Comparison of ENCODE assay signal across 10 cellular contexts in genomic region chr1:153649137-153649866, GRCh38. TPM values are rescaled to one million over a fixed set of nuclear protein-coding genes. Genes with fewer than 3 reads are reported as not detected.
DNase-seq lines count a peak whose midpoint lies in the region; ATAC-seq and TF ChIP-seq lines count a peak whose summit lies in the region.
"Had no signal": no experiment of that assay in that cellular context is flagged by ENCODE, and none has a peak within 500 bp of the region (broad histone marks: within the 10 kb centered on the region; RNA-seq: fewer than 3 reads in every experiment).

No MANE protein-coding gene starts in this region.

- H3K27ac ChIP-seq in mammary epithelial cell (ENCODE audit: insufficient read depth, low read depth, low read length) (no peak overlapping the region), right lobe of liver (no peak overlapping the region), thyroid gland (peak overlapping the region; percentile 10 to 64 (median 46))

- peak; percentile 65 for ATAC-seq in activated CD8-positive, alpha-beta T cell treated with anti-CD3 and anti-CD28 coated beads for 36 hours
- ATAC-seq in right lobe of liver = peak in 3 of 4 donors; percentile 5 to 23 (median 7)
- no peak for ATAC-seq in HG03469 (IDR thresholded peaks at IDR 0.05; ENCODE audit: unreplicated experiment)
- no peak for ATAC-seq in HG03378 (IDR thresholded peaks at IDR 0.05; ENCODE audit: unreplicated experiment)

- no peaks in the 10 kb centered on the region for H3K9me3 Mint-ChIP-seq in MCF 10A (ENCODE audit: unreplicated experiment)
- H3K9me3 Mint-ChIP-seq in activated CD8-positive, alpha-beta T cell treated with anti-CD3 and anti-CD28 coated beads for 36 hours = no peaks in the 10 kb centered on the region
- H3K9me3 Mint-ChIP-seq: activated B cell treated with CpG ODN at 0.5 μM for 24 hours had no signal

- H3K36me3 Mint-ChIP-seq in MCF 10A (ENCODE audit: insufficient read depth, unreplicated experiment) = peaks cover 43% of the 10 kb centered on the region
- H3K36me3 Mint-ChIP-seq in activated CD8-positive, alpha-beta T cell treated with anti-CD3 and anti-CD28 coated beads for 36 hours (ENCODE audit: low read depth) = peaks cover 36% of the 10 kb centered on the region

- TF ChIP-seq CTCF in MCF 10A (IDR thresholded peaks at IDR 0.05; ENCODE audit: unreplicated experiment) (no peak), mammary epithelial cell (conservative IDR thresholded peaks at IDR 0.05 in 1 of 2, IDR thresholded peaks at IDR 0.05 in 1 of 2; ENCODE audit: extremely low read depth in 1 of 2, insufficient read depth in 1 of 2, low read depth in 1 of 2, low read length in 2 of 2) (no peak), right lobe of liver (IDR thresholded peaks at IDR 0.05) (no peak), thyroid gland (IDR thresholded peaks at IDR 0.05) (no peak)
- TF ChIP-seq CTCF in activated CD8-positive, alpha-beta T cell treated with anti-CD3 and anti-CD28 coated beads for 36 hours (IDR thresholded peaks at IDR 0.05) = no peak

- H3K27me3 Mint-ChIP-seq in MCF 10A (ENCODE audit: insufficient read depth, unreplicated experiment) = no peaks in the 10 kb centered on the region
- H3K27me3 Mint-ChIP-seq in activated CD8-positive, alpha-beta T cell treated with anti-CD3 and anti-CD28 coated beads for 36 hours = no peaks in the 10 kb centered on the region
- H3K27me3 Mint-ChIP-seq: activated B cell treated with CpG ODN at 0.5 μM for 24 hours had no signal

- H3K27me3 ChIP-seq in mammary epithelial cell (ENCODE audit: insufficient read depth, low read length) (no peaks in the 10 kb centered on the region), right lobe of liver (no peaks in the 10 kb centered on the region), thyroid gland (no peaks in the 10 kb centered on the region)

- peaks cover 18% of the 10 kb centered on the region for H3K36me3 ChIP-seq in mammary epithelial cell (ENCODE audit: insufficient read depth, low read length)
- peaks cover 0 to 24% (median 17%) of the 10 kb centered on the region in 4 donors for H3K36me3 ChIP-seq in right lobe of liver
- peaks cover 12 to 16% of the 10 kb centered on the region in 2 donors for H3K36me3 ChIP-seq in thyroid gland

- intact Hi-C loops in MCF 10A (cut with micrococcal nuclease) (no loop called here), mammary epithelial cell (cut with micrococcal nuclease) (no loop called here), right lobe of liver (cut with DNase I) (loop anchor here in 1 of 2 donors (10.0 kb wide), 1 partner anchor 75 kb away; no protein-coding TSS in a partner anchor), thyroid gland (cut with DNase I) (no loop called here)
- intact Hi-C loops in activated CD8-positive, alpha-beta T cell treated with anti-CD3 and anti-CD28 coated beads for 36 hours (cut with micrococcal nuclease) = no loop called here

- TF ChIP-seq POLR2A in right lobe of liver (IDR thresholded peaks at IDR 0.05) (no peak), thyroid gland (IDR thresholded peaks at IDR 0.05) (no peak)

- BruUV-seq in MCF 10A (replicated peaks; lab: Mats Ljungman, UMichigan) (TSS peak; percentile 2), mammary epithelial cell (replicated peaks; lab: Mats Ljungman, UMichigan) (no TSS peak)

- H3K4me1 Mint-ChIP-seq in MCF 10A (ENCODE audit: insufficient read depth, unreplicated experiment) = peaks cover 13% of the 10 kb centered on the region
- peaks cover 48% of the 10 kb centered on the region for H3K4me1 Mint-ChIP-seq in activated CD8-positive, alpha-beta T cell treated with anti-CD3 and anti-CD28 coated beads for 36 hours (ENCODE audit: low read depth)

- peaks cover 8% of the 10 kb centered on the region for H3K4me1 ChIP-seq in mammary epithelial cell (ENCODE audit: insufficient read depth, low read length)
- H3K4me1 ChIP-seq in right lobe of liver = peaks cover 0 to 17% (median 8%) of the 10 kb centered on the region in 4 donors
- peaks cover 21 to 46% of the 10 kb centered on the region in 2 donors for H3K4me1 ChIP-seq in thyroid gland

- no peaks in the 10 kb centered on the region for H4K20me1 ChIP-seq in mammary epithelial cell (ENCODE audit: insufficient read depth, low read length)

- in situ Hi-C loops in mammary epithelial cell (cut with MboI; ENCODE audit: low sequenced_read_pairs in 2 of 2) = no loop called here

- no peak for DNase-seq in MCF 10A (ENCODE audit: unreplicated experiment)
- DNase-seq in mammary epithelial cell = no peak
- no peak for DNase-seq in activated CD8-positive, alpha-beta T cell treated with anti-CD3 and anti-CD28 coated beads for 36 hours
- peak in 1 of 3 donors; percentile 45 for DNase-seq in right lobe of liver
- no peak for DNase-seq in thyroid gland
- no peak for DNase-seq in retina
- DNase-seq: activated B cell treated with CpG ODN at 0.5 μM for 24 hours, NCI-H2227 treated with DMSO at 0.1 percent for 48 hours had no signal

- no peaks in the 10 kb centered on the region for H3K9me3 ChIP-seq in mammary epithelial cell (replicated peaks; ENCODE audit: insufficient read depth, low read length)
- H3K9me3 ChIP-seq in right lobe of liver = no peaks in the 10 kb centered on the region
- H3K9me3 ChIP-seq in thyroid gland = no peaks in the 10 kb centered on the region

- H2AFZ ChIP-seq in mammary epithelial cell (ENCODE audit: low read depth, low read length) = no peak overlapping the region

- no peak overlapping the region for H3K4me2 ChIP-seq in mammary epithelial cell (ENCODE audit: insufficient read depth, low read depth, low read length)

- CTCF ChIA-PET in MCF 10A (lab: Yijun Ruan, JAX) = interaction anchor here (0.7 to 1.8 kb wide), 2 partner anchors 11 to 60 kb away, joined by 3 to 4 read pairs; no protein-coding TSS in a partner anchor
- CTCF ChIA-PET in mammary epithelial cell (lab: Charles Lee; ENCODE audit: low non-redundant PET) = no interaction called here
- CTCF ChIA-PET in activated CD8-positive, alpha-beta T cell treated with anti-CD3 and anti-CD28 coated beads for 36 hours (lab: Charles Lee) = interaction anchor here (1.0 to 1.5 kb wide), 2 partner anchors 15 to 22 kb away, joined by 4 to 6 read pairs; partner anchors contain the start of genes CHTOP and ILF2

- 65% methylated on average over 3 of the region's 3 CpGs for WGBS in mammary epithelial cell (ENCODE audit: low coverage, missing lambda C conversion rate)
- 4% methylated on average over 2 of the region's 3 CpGs for WGBS in right lobe of liver (ENCODE audit: insufficient coverage, low coverage, low lambda C conversion rate, missing lambda C conversion rate)
- 63 to 67% methylated on average over 2 to 3 of the region's 3 CpGs for WGBS in thyroid gland, 2 donors

- H3K4me3 Mint-ChIP-seq in MCF 10A (ENCODE audit: unreplicated experiment) = no peak overlapping the region
- no peak overlapping the region for H3K4me3 Mint-ChIP-seq in activated CD8-positive, alpha-beta T cell treated with anti-CD3 and anti-CD28 coated beads for 36 hours
- H3K4me3 Mint-ChIP-seq: activated B cell treated with CpG ODN at 0.5 μM for 24 hours had no signal

- POLR2A ChIA-PET in MCF 10A (lab: Yijun Ruan, JAX) = interaction anchor here (0.6 to 46.1 kb wide), 10 partner anchors 10 to 465 kb away, joined by 3 to 1272 read pairs (median 5); partner anchors contain the start of genes CHTOP, S100A1, S100A13 and S100A14
- POLR2A ChIA-PET in activated CD8-positive, alpha-beta T cell treated with anti-CD3 and anti-CD28 coated beads for 36 hours (lab: Charles Lee) = interaction anchor here (0.8 to 7.7 kb wide), 8 partner anchors 10 to 341 kb away, joined by 3 to 72 read pairs (median 4); partner anchors contain the start of genes CHTOP and RPS27

- peaks cover 9% of the 10 kb centered on the region for H3K79me2 ChIP-seq in mammary epithelial cell (ENCODE audit: insufficient read depth, low read length)

- no peak overlapping the region for H3K9ac ChIP-seq in mammary epithelial cell (ENCODE audit: insufficient read depth, low read length)

- dilution Hi-C loops in mammary epithelial cell (cut with HindIII; ENCODE audit: low sequenced_read_pairs) = no loop called here

- H3K4me3 ChIP-seq in mammary epithelial cell (replicated peaks in 1 of 3; ENCODE audit: insufficient read depth in 1 of 3, low read depth in 2 of 3, low read length in 3 of 3) (no peak overlapping the region), right lobe of liver (no peak overlapping the region), thyroid gland (replicated peaks in 1 of 3) (no peak overlapping the region)

- peak overlapping the region; percentile 10 for H3K27ac Mint-ChIP-seq in MCF 10A (ENCODE audit: low read depth, unreplicated experiment)
- peak overlapping the region; percentile 86 for H3K27ac Mint-ChIP-seq in activated CD8-positive, alpha-beta T cell treated with anti-CD3 and anti-CD28 coated beads for 36 hours

RNA-seq across cellular contexts. Expression of gene SNAPIN, which starts 9.2 kb away (rescaled TPM):
- total RNA-seq in MCF 10A (2022) (55.9 and 63.7 TPM in 2 replicates), mammary epithelial cell (10 to 100 TPM; 33.1 to 39.8 TPM), right lobe of liver (10 to 100 TPM; 14.6 to 33.2 (median 18.0) TPM), thyroid gland (10 to 100 TPM; 52.0 to 71.9 (median 63.9) TPM)
- polyA plus RNA-seq in mammary epithelial cell = 40.7 TPM
- 18.8 TPM for polyA minus RNA-seq in mammary epithelial cell
- 10 to 100 TPM; 25.7 to 27.3 TPM for total RNA-seq in activated CD8-positive, alpha-beta T cell treated with anti-CD3 and anti-CD28 coated beads for 36 hours

RNA-seq across cellular contexts. Expression of gene CHTOP, which starts 15.4 kb away (rescaled TPM):
- total RNA-seq in MCF 10A (2022) (147 and 156 TPM in 2 replicates), mammary epithelial cell (10 to 100 TPM; 36.0 to 64.5 TPM), right lobe of liver (10 to 100 TPM; 21.9 to 29.7 (median 26.0) TPM), thyroid gland (100 to 1,000 TPM in 3 of 4 donors, 10 to 100 TPM in 1; 99.1 to 124 (median 105) TPM)
- polyA plus RNA-seq in mammary epithelial cell = 52.0 TPM
- polyA minus RNA-seq in mammary epithelial cell = 45.8 TPM
- total RNA-seq in activated CD8-positive, alpha-beta T cell treated with anti-CD3 and anti-CD28 coated beads for 36 hours = 10 to 100 TPM; 76.8 to 83.2 TPM

RNA-seq across cellular contexts. Expression of gene S100A1, which starts 21.1 kb away (rescaled TPM):
- total RNA-seq in MCF 10A (2022) = 0.74 TPM in 1 of 2 replicates, not detected in the other
- not detected for total RNA-seq in mammary epithelial cell
- 0.53 TPM for polyA plus RNA-seq in mammary epithelial cell
- polyA minus RNA-seq in mammary epithelial cell = not detected
- total RNA-seq in activated CD8-positive, alpha-beta T cell treated with anti-CD3 and anti-CD28 coated beads for 36 hours = not detected
- 1 to 10 TPM in 3 of 6 experiments, under 1 TPM in 3; 0.40 to 2.1 (median 1.0) TPM for total RNA-seq in right lobe of liver
- total RNA-seq in thyroid gland = 100 to 1,000 TPM; 139 to 498 (median 231) TPM

RNA-seq across cellular contexts. Expression of gene ILF2, which starts 21.5 kb away (rescaled TPM):
- total RNA-seq in MCF 10A (2022) (348 and 374 TPM in 2 replicates), mammary epithelial cell (100 to 1,000 TPM; 151 to 158 TPM), right lobe of liver (10 to 100 TPM; 30.2 to 55.9 (median 38.7) TPM), thyroid gland (100 to 1,000 TPM; 111 to 167 (median 151) TPM)
- polyA plus RNA-seq in mammary epithelial cell = 254 TPM
- 201 TPM for polyA minus RNA-seq in mammary epithelial cell
- 100 to 1,000 TPM; 328 to 333 TPM for total RNA-seq in activated CD8-positive, alpha-beta T cell treated with anti-CD3 and anti-CD28 coated beads for 36 hours

RNA-seq across cellular contexts. Expression of gene S100A13, which starts 22.0 kb away (rescaled TPM):
- total RNA-seq in MCF 10A (2022) (210 and 236 TPM in 2 replicates), mammary epithelial cell (100 to 1,000 TPM in 1 of 2 donors, 10 to 100 TPM in 1; 72.0 to 213 TPM), right lobe of liver (10 to 100 TPM; 10.4 to 24.5 (median 21.9) TPM), thyroid gland (100 to 1,000 TPM; 219 to 545 (median 343) TPM)
- 448 TPM for polyA plus RNA-seq in mammary epithelial cell
- 78.6 TPM for polyA minus RNA-seq in mammary epithelial cell
- total RNA-seq in activated CD8-positive, alpha-beta T cell treated with anti-CD3 and anti-CD28 coated beads for 36 hours = 1 to 10 TPM; 8.1 to 9.4 TPM

Comparison
In these comparisons a context has a peak if more than half of its experiments do, and no peak if none do; other contexts are left out.
1. H3K27ac ChIP-seq: peak in thyroid gland (3 of 3); none in mammary epithelial cell (single experiment) and right lobe of liver (0 of 3).
2. ATAC-seq: peak in activated CD8-positive, alpha-beta T cell treated with anti-CD3 and anti-CD28 coated beads for 36 hours (single experiment) and right lobe of liver (3 of 4); none in HG03469 (single experiment) and HG03378 (single experiment).
3. RNA of gene S100A1, which starts 21.1 kb away (total RNA-seq): 139 to 498 TPM in thyroid gland; 0.40 to 2.1 TPM in right lobe of liver, not detected in mammary epithelial cell, 0.74 TPM in MCF 10A and not detected in activated CD8-positive, alpha-beta T cell treated with anti-CD3 and anti-CD28 coated beads for 36 hours; every median in the first group is over 10 times any median in the second.